In the genomic region with DNA sequence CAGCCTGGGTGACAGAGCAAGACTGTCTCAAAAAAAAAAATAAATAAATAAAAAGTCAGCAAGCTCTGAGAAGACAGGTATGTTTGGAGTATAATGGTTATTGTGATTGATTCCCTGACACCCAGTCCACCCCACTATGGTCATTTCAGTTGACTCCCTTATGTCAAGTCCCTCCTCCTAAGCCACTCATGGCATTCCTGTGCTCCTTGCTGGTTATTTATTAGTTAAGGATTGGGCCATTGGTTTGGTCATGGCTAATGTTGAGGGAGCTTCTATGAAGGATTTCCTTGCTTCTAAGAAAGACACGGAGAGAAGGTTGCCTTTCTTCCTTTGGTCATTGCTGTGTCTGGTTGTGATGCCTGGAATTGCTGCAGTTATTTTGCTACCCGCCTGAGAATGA, we compare ENCODE assay signal across 22 cellular contexts.
"Had no signal": no experiment of that assay in that cellular context is flagged by ENCODE, and none has a peak within 500 bp of the region (broad histone marks: within the 10 kb centered on the region; RNA-seq: fewer than 3 reads in every experiment).

No MANE protein-coding gene starts in this region.

- H3K4me3 ChIP-seq: colonic mucosa, hepatocyte, smooth muscle cell, suprapubic skin, tibial artery had no signal

- H2AFZ ChIP-seq: hepatocyte had no signal

- H3K9me3 ChIP-seq: colonic mucosa, neutrophil, suprapubic skin, tibial artery had no signal

- H3K4me2 ChIP-seq: hepatocyte, smooth muscle cell had no signal

- H3K4me1 ChIP-seq: colonic mucosa, foreskin keratinocyte had no signal

- H3K27ac ChIP-seq: colonic mucosa, foreskin keratinocyte, hepatocyte, neutrophil, suprapubic skin, tibial artery had no signal

- H3K79me2 ChIP-seq: hepatocyte had no signal

- ATAC-seq: foreskin keratinocyte; left colon; naive thymus-derived CD4-positive, alpha-beta T cell; right cardiac atrium; stimulated activated effector memory CD8-positive, alpha-beta T cell treated with anti-CD3 and anti-CD28 coated beads, Interleukin-12 subunit alpha, Interleukin-12 subunit beta, amount 100 ng/mL, for 72 hours; stimulated activated naive CD8-positive, alpha-beta T cell treated with anti-CD3 and anti-CD28 coated beads, Interleukin-15, Interleukin-2, amounts not matched to agents 100 U/mL and 50 U/mL, for 24 hours had no signal

- H3K27me3 ChIP-seq: colonic mucosa, hepatocyte, neutrophil, suprapubic skin, tibial artery had no signal

- H3K36me3 ChIP-seq: colonic mucosa, neutrophil, suprapubic skin, tibial artery had no signal

- DNase-seq: colonic mucosa; dermis blood vessel endothelial cell; effector CD4-positive, alpha-beta T cell; endodermal cell; erythroblast; foreskin keratinocyte; head of caudate nucleus; kidney; left colon; mesendoderm; naive thymus-derived CD4-positive, alpha-beta T cell; posterior cingulate gyrus; right cardiac atrium; stimulated activated CD4-positive, alpha-beta T cell treated with anti-CD3 and anti-CD28 coated beads, Interleukin-2, amount 100 ng/mL, for 48 hours; stimulated activated CD8-positive, alpha-beta memory T cell treated with anti-CD3 and anti-CD28 coated beads, Interleukin-4, amount 100 ng/mL, for 48 hours; stimulated activated naive CD8-positive, alpha-beta T cell treated with anti-CD3 and anti-CD28 coated beads, Interleukin-15, Interleukin-2, amounts not matched to agents 100 U/mL and 50 U/mL, for 24 hours; tibial artery had no signal
